ENCODE assay signal across 9 cellular contexts in the genomic region with DNA sequence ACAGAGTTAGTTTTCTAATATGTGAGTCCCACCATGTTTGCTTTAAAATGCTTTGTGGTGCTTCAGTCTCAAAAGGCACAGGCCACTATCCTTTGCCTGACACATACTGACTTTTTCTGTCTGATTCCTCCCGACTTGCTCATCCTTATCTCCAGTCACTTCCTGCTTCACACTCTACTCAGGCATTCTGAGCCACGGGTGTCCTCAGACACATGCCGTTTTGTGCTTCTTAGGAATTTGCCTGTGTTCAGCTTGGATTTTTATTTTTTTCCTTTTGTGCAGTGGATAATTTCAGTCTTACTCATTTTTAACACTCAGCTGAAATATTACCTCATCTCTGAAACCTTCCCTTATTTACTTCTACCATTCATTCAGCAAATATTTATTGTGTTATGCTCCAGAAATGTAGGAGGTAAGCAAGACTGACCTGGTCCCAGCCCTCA. TPM values are rescaled to one million over a fixed set of nuclear protein-coding genes. Genes with fewer than 3 reads are reported as not detected.
A peak's percentile ranks its signal among the peaks of the same experiment; 100 is the strongest.
DNase-seq lines count a peak whose midpoint lies in the region; ATAC-seq and TF ChIP-seq lines count a peak whose summit lies in the region.
"Had no signal": no experiment of that assay in that cellular context is flagged by ENCODE, and none has a peak within 500 bp of the region (broad histone marks: within the 10 kb centered on the region; RNA-seq: fewer than 3 reads in every experiment).

No MANE protein-coding gene starts in this region.

- peak overlapping the region; percentile 2 for H3K27ac ChIP-seq in GM23338 (ENCODE audit: low read depth)
- peak overlapping the region; percentile 11 for H3K27ac ChIP-seq in psoas muscle

- no peaks in the 10 kb centered on the region for H3K9me3 Mint-ChIP-seq in GM23338
- no peaks in the 10 kb centered on the region for H3K9me3 Mint-ChIP-seq in activated T-helper 17 cell treated with anti-CD3 and anti-CD28 coated beads, Interleukin-2, amount 50 U/mL, for 72 hours
- H3K9me3 Mint-ChIP-seq: immature natural killer cell had no signal

- TF ChIP-seq CTCF in GM23338 (conservative IDR thresholded peaks at IDR 0.05; ENCODE audit: low read depth in 2 of 2) (no peak), foreskin fibroblast (IDR thresholded peaks at IDR 0.05; ENCODE audit: low read depth, low read length) (no peak), psoas muscle (IDR thresholded peaks at IDR 0.05) (no peak)

- DNase-seq in GM23338 (ENCODE audit: low spot score) (peak; percentile 40), T1000 (lab: John Stamatoyannopoulos, UW) (peak; percentile 53), foreskin fibroblast (peak; percentile 88 to 89), psoas muscle (no peak), NCI-H526 treated with DMSO at 0.1 percent for 48 hours (lab: John Stamatoyannopoulos, UW) (no peak), SKM-1 (lab: John Stamatoyannopoulos, UW; ENCODE audit: unreplicated experiment) (no peak)
- DNase-seq: immature natural killer cell had no signal

- H3K9me3 ChIP-seq in psoas muscle = no peaks in the 10 kb centered on the region

- H3K4me2 ChIP-seq in GM23338 = peak overlapping the region; percentile 67; the same call in 1 of the 2 replicates

- H3K27me3 ChIP-seq in GM23338 (ENCODE audit: insufficient read depth) (no peaks in the 10 kb centered on the region), psoas muscle (ENCODE audit: insufficient read depth in 3 of 3, low read length in 2 of 3) (no peaks in the 10 kb centered on the region)

- H2AFZ ChIP-seq in GM23338 = no peak overlapping the region

- H3K27me3 Mint-ChIP-seq in GM23338 (ENCODE audit: insufficient read depth, low read depth, poor library complexity) = peaks cover 10% of the 10 kb centered on the region
- no peaks in the 10 kb centered on the region for H3K27me3 Mint-ChIP-seq in activated T-helper 17 cell treated with anti-CD3 and anti-CD28 coated beads, Interleukin-2, amount 50 U/mL, for 72 hours

- H3K4me1 ChIP-seq in GM23338 (ENCODE audit: insufficient read depth) = peaks cover 57% of the 10 kb centered on the region
- peaks cover 41% of the 10 kb centered on the region for H3K4me1 ChIP-seq in psoas muscle

- WGBS in psoas muscle, 3 donors = 46 to 55% (median 46%) methylated on average over 3 of the region's 3 CpGs

- H3K27ac Mint-ChIP-seq in GM23338 = peak overlapping the region; percentile 99
- no peak overlapping the region for H3K27ac Mint-ChIP-seq in activated T-helper 17 cell treated with anti-CD3 and anti-CD28 coated beads, Interleukin-2, amount 50 U/mL, for 72 hours

- peaks cover 71% of the 10 kb centered on the region for H3K4me1 Mint-ChIP-seq in GM23338
- peaks cover 17% of the 10 kb centered on the region for H3K4me1 Mint-ChIP-seq in activated T-helper 17 cell treated with anti-CD3 and anti-CD28 coated beads, Interleukin-2, amount 50 U/mL, for 72 hours

- H3K36me3 Mint-ChIP-seq in GM23338 (ENCODE audit: low read depth) = peaks cover 8% of the 10 kb centered on the region; the same call in 2 of the 3 replicates
- H3K36me3 Mint-ChIP-seq in activated T-helper 17 cell treated with anti-CD3 and anti-CD28 coated beads, Interleukin-2, amount 50 U/mL, for 72 hours (ENCODE audit: low read depth) = peaks cover 47% of the 10 kb centered on the region

- H3K4me3 ChIP-seq in GM23338 (no peak overlapping the region), foreskin fibroblast (ENCODE audit: low read depth in 1 of 2, low read length in 2 of 2) (no peak overlapping the region), psoas muscle (no peak overlapping the region)

- H3K36me3 ChIP-seq in GM23338 (ENCODE audit: insufficient read depth) (no peaks in the 10 kb centered on the region), psoas muscle (ENCODE audit: insufficient read depth in 1 of 2, low read depth in 1 of 2) (no peaks in the 10 kb centered on the region)

- H3F3A ChIP-seq in GM23338 (replicated peaks; ENCODE audit: low read depth) = no peaks in the 10 kb centered on the region

- peaks cover 77% of the 10 kb centered on the region for H3K79me2 ChIP-seq in GM23338 (replicated peaks; ENCODE audit: insufficient read depth)

- H4K20me1 ChIP-seq in GM23338 (replicated peaks; ENCODE audit: insufficient read depth) = 0 out of 2 replicates have a peak, but pooled peaks cover 9% of the 10 kb centered on the region

- intact Hi-C loops in psoas muscle (cut with DNase I) = loop anchor here in 1 of 2 donors (5.0 kb wide), 1 partner anchor 36 kb away; no protein-coding TSS in a partner anchor

- ATAC-seq in GM23338 (peak; percentile 37), psoas muscle (peak in 3 of 4 donors; percentile 40 to 49 (median 43)), HG03457 (IDR thresholded peaks at IDR 0.05; ENCODE audit: unreplicated experiment) (no peak)
- no peak for ATAC-seq in activated T-helper 17 cell treated with anti-CD3 and anti-CD28 coated beads, Interleukin-2, amount 50 U/mL, for 72 hours (replicated peaks)

- H3K4me3 Mint-ChIP-seq in GM23338 = peak overlapping the region; percentile 67; the same call in 2 of the 3 replicates
- no peak overlapping the region for H3K4me3 Mint-ChIP-seq in activated T-helper 17 cell treated with anti-CD3 and anti-CD28 coated beads, Interleukin-2, amount 50 U/mL, for 72 hours

- no peaks in the 10 kb centered on the region for H3K9me2 ChIP-seq in GM23338 (ENCODE audit: insufficient read depth)

TF ChIP-seq in GM23338, 12 proteins besides CTCF, POLR2A, EP300 and RAD21:
- TF ChIP-seq, protein P1, sequence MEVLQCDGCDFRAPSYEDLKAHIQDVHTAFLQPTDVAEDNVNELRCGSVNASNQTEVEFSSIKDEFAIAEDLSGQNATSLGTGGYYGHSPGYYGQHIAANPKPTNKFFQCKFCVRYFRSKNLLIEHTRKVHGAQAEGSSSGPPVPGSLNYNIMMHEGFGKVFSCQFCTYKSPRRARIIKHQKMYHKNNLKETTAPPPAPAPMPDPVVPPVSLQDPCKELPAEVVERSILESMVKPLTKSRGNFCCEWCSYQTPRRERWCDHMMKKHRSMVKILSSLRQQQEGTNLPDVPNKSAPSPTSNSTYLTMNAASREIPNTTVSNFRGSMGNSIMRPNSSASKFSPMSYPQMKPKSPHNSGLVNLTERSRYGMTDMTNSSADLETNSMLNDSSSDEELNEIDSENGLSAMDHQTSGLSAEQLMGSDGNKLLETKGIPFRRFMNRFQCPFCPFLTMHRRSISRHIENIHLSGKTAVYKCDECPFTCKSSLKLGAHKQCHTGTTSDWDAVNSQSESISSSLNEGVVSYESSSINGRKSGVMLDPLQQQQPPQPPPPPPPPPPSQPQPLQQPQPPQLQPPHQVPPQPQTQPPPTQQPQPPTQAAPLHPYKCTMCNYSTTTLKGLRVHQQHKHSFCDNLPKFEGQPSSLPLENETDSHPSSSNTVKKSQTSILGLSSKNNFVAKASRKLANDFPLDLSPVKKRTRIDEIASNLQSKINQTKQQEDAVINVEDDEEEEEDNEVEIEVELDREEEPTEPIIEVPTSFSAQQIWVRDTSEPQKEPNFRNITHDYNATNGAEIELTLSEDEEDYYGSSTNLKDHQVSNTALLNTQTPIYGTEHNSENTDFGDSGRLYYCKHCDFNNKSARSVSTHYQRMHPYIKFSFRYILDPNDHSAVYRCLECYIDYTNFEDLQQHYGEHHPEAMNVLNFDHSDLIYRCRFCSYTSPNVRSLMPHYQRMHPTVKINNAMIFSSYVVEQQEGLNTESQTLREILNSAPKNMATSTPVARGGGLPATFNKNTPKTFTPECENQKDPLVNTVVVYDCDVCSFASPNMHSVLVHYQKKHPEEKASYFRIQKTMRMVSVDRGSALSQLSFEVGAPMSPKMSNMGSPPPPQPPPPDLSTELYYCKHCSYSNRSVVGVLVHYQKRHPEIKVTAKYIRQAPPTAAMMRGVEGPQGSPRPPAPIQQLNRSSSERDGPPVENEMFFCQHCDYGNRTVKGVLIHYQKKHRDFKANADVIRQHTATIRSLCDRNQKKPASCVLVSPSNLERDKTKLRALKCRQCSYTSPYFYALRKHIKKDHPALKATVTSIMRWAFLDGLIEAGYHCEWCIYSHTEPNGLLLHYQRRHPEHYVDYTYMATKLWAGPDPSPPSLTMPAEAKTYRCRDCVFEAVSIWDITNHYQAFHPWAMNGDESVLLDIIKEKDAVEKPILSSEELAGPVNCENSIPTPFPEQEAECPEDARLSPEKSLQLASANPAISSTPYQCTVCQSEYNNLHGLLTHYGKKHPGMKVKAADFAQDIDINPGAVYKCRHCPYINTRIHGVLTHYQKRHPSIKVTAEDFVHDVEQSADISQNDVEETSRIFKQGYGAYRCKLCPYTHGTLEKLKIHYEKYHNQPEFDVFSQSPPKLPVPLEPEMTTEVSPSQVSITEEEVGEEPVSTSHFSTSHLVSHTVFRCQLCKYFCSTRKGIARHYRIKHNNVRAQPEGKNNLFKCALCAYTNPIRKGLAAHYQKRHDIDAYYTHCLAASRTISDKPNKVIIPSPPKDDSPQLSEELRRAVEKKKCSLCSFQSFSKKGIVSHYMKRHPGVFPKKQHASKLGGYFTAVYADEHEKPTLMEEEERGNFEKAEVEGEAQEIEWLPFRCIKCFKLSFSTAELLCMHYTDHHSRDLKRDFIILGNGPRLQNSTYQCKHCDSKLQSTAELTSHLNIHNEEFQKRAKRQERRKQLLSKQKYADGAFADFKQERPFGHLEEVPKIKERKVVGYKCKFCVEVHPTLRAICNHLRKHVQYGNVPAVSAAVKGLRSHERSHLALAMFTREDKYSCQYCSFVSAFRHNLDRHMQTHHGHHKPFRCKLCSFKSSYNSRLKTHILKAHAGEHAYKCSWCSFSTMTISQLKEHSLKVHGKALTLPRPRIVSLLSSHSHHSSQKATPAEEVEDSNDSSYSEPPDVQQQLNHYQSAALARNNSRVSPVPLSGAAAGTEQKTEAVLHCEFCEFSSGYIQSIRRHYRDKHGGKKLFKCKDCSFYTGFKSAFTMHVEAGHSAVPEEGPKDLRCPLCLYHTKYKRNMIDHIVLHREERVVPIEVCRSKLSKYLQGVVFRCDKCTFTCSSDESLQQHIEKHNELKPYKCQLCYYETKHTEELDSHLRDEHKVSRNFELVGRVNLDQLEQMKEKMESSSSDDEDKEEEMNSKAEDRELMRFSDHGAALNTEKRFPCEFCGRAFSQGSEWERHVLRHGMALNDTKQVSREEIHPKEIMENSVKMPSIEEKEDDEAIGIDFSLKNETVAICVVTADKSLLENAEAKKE (CRISPR knock-in tag; IDR thresholded peaks at IDR 0.05) = 0 out of 2 replicates have a peak, but pooled peaks have one; percentile 32
- no peak for TF ChIP-seq ZNF114 (CRISPR knock-in tag; IDR thresholded peaks at IDR 0.05)
- TF ChIP-seq CREB1 (CRISPR knock-in tag; IDR thresholded peaks at IDR 0.05; ENCODE audit: low read depth) = no peak
- no peak for TF ChIP-seq POLR2AphosphoS5 (IDR thresholded peaks at IDR 0.05; ENCODE audit: low read depth)

RNA-seq across cellular contexts. Expression of a gene that starts 54.1 kb away (rescaled TPM):
- total RNA-seq in GM23338 (2014; rRNA removed; shearing (Covaris generic)) = 129 and 132 TPM in 2 replicates
- polyA plus RNA-seq in GM23338 (2016; fragmentation: Nextera tagmentation; extraction: Ambion mirVana) (28.3 and 32.5 TPM in 2 replicates), psoas muscle (10 to 100 TPM in 1 of 3 donors, 1 to 10 TPM in 2; 4.2 to 10.3 (median 7.1) TPM)
- total RNA-seq in psoas muscle = 10 to 100 TPM; 12.8 to 18.3 (median 15.7) TPM
- total RNA-seq in activated T-helper 17 cell treated with anti-CD3 and anti-CD28 coated beads, Interleukin-2, amount 50 U/mL, for 72 hours = 10 to 100 TPM; 17.8 to 28.1 TPM

Comparison
In these comparisons a context has a peak if more than half of its experiments do, and no peak if none do; other contexts are left out.
1. ATAC-seq: peak in GM23338 (single experiment) and psoas muscle (3 of 4); none in HG03457 (single experiment) and activated T-helper 17 cell treated with anti-CD3 and anti-CD28 coated beads, Interleukin-2, amount 50 U/mL, for 72 hours (single experiment).
2. DNase-seq: peak in GM23338 (single experiment), T1000 (single experiment) and foreskin fibroblast (2 of 2); none in psoas muscle (0 of 2), NCI-H526 treated with DMSO at 0.1 percent for 48 hours (single experiment) and SKM-1 (single experiment).